Comparison of ENCODE assay signal across 16 cellular contexts in the genomic region with DNA sequence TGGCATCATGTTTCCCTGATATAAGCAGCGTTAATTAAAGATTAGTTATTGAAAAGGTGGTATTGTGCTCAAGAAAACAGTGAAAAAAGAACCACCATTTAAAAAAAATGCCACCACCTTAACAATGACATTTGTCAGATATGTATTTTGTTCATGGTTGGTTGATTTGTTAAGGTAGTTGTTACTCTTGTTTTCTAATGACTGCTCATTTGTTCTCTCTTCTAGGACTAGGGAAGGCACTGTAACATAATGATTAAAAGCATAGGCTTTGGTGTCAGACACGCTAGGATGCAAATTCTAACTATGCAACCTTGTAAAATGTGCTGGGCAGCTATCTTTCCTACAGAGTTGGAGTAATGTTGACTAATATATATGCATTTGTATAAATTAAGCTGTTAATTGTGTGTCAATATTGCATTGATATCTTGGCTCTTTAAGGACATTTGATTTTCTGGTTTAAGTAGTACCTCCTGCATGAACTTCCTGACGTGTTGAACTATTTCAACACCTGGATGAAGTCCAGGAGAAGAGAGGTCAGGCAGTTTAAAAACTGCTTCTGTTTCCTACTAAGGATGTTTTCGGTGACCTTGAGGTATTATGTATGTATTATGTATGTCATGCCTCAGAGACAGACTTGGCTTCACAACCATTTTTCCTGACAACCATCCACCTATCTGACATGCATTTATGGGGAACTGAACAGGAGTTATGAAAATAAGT.
A peak's percentile ranks its signal among the peaks of the same experiment; 100 is the strongest.
DNase-seq lines count a peak whose midpoint lies in the region; ATAC-seq and TF ChIP-seq lines count a peak whose summit lies in the region.
"Had no signal": no experiment of that assay in that cellular context is flagged by ENCODE, and none has a peak within 500 bp of the region (broad histone marks: within the 10 kb centered on the region; RNA-seq: fewer than 3 reads in every experiment).

No MANE protein-coding gene starts in this region.

- DNase-seq in AG04450 (ENCODE audit: low read depth, low spot score) = no peak
- DNase-seq in Panc1 (ENCODE audit: low read depth, low spot score) = no peak
- no peak for DNase-seq in esophagus squamous epithelium (lab: John Stamatoyannopoulos, UW)
- no peak for DNase-seq in sigmoid colon
- DNase-seq in foreskin melanocyte = no peak
- DNase-seq in GM13976 (ENCODE audit: low spot score) = no peak
- DNase-seq in adrenal gland = no peak
- no peak for DNase-seq in NCI-H2081 treated with DMSO at 0.1 percent for 48 hours (lab: John Stamatoyannopoulos, UW)
- DNase-seq: activated T-cell treated with anti-CD3 and anti-CD28 coated beads, Interleukin-2, amount 50 U/mL, for 72 hours; Caco-2; glutamatergic neuron; immature natural killer cell; NCI-H1417 treated with DMSO at 0.1 percent for 48 hours; NCI-H2227 treated with DMSO at 0.1 percent for 48 hours; NK-92 treated with Interleukin-12 subunit alpha and Interleukin-12 subunit beta, amount 100 ng/mL, for 24 hours had no signal

- POLR2A ChIA-PET in AG04450 (lab: Yijun Ruan, JAX) (interaction anchor here (0.7 to 1.3 kb wide), 4 partner anchors 8 to 120 kb away, joined by 3 read pairs; no protein-coding TSS in a partner anchor), Panc1 (lab: Charles Lee) (no interaction called here)

- no peak for TF ChIP-seq EP300 in sigmoid colon (IDR thresholded peaks at IDR 0.05)

- 48 to 53% methylated on average over 4 of the region's 4 CpGs for WGBS in esophagus squamous epithelium, 2 donors
- 84 to 86% methylated on average over 4 of the region's 4 CpGs for WGBS in sigmoid colon, 2 donors
- WGBS in adrenal gland, 4 donors = 64 to 82% (median 77%) methylated on average over 4 of the region's 4 CpGs

- TF ChIP-seq CTCF in AG04450 (IDR thresholded peaks at IDR 0.05; ENCODE audit: low read depth, low read length) (no peak), Panc1 (IDR thresholded peaks at IDR 0.05) (no peak), esophagus squamous epithelium (IDR thresholded peaks at IDR 0.05) (no peak), sigmoid colon (IDR thresholded peaks at IDR 0.05) (no peak), GM13976 (IDR thresholded peaks at IDR 0.05; ENCODE audit: borderline replicate concordance, control extremely low read depth, extremely low read depth, insufficient read depth, missing control alignments) (no peak), adrenal gland (IDR thresholded peaks at IDR 0.05) (no peak)

- TF ChIP-seq POLR2A in esophagus squamous epithelium (IDR thresholded peaks at IDR 0.05) = no peak
- no peak for TF ChIP-seq POLR2A in sigmoid colon (IDR thresholded peaks at IDR 0.05)
- no peak for TF ChIP-seq POLR2A in adrenal gland (IDR thresholded peaks at IDR 0.05)

- intact Hi-C loops in Panc1 (cut with micrococcal nuclease; ENCODE audit: unreplicated experiment) (loop anchor here (10.0 kb wide), 1 partner anchor 102 kb away; no protein-coding TSS in a partner anchor), esophagus squamous epithelium (cut with DNase I) (no loop called here), sigmoid colon (cut with DNase I) (loop anchor here (10.0 kb wide), 1 partner anchor 288 kb away; a partner anchor contains a TSS), adrenal gland (cut with DNase I) (no loop called here)

- H3K9me3 ChIP-seq in AG04450 (ENCODE audit: control insufficient read depth, insufficient read depth, low read length) (peaks cover 2% of the 10 kb centered on the region; the same call in 1 of the 2 replicates), Panc1 (ENCODE audit: control insufficient read depth, insufficient read depth, low read depth, low read length) (peaks cover 6% of the 10 kb centered on the region; the same call in 1 of the 2 replicates), esophagus squamous epithelium (no peaks in the 10 kb centered on the region), sigmoid colon (no peaks in the 10 kb centered on the region), adrenal gland (replicated peaks in 1 of 3) (no peaks in the 10 kb centered on the region)

- in situ Hi-C loops in Panc1 (cut with HindIII; ENCODE audit: low pct_unique_long_range_greater_than_20kb, low sequenced_read_pairs) = no loop called here
- in situ Hi-C loops in GM13976 (cut with MboI; ENCODE audit: low sequenced_read_pairs, unreplicated experiment) = no loop called here

- no peak for ATAC-seq in Panc1
- ATAC-seq: activated T-cell treated with anti-CD3 and anti-CD28 coated beads, Interleukin-2, amount 50 U/mL, for 72 hours; stimulated activated memory B cell treated with anti-CD40 and anti-IgM and Interleukin-4, amounts not matched to agents 10 μg/mL and 1 μg/mL and 100 μg/mL, for 72 hours had no signal

- H3K36me3 ChIP-seq in Panc1 (ENCODE audit: control insufficient read depth, insufficient read depth, low read length) (no peaks in the 10 kb centered on the region), esophagus squamous epithelium (no peaks in the 10 kb centered on the region), sigmoid colon (no peaks in the 10 kb centered on the region), adrenal gland (replicated peaks in 1 of 2) (no peaks in the 10 kb centered on the region)

- H3K4me1 ChIP-seq in Panc1 (ENCODE audit: control insufficient read depth, insufficient read depth, low read length) = peaks cover 24% of the 10 kb centered on the region
- H3K4me1 ChIP-seq in esophagus squamous epithelium = peaks cover 0 to 83% (median 39%) of the 10 kb centered on the region in 3 donors
- peaks cover 0 to 41% (median 31%) of the 10 kb centered on the region in 4 donors for H3K4me1 ChIP-seq in sigmoid colon
- H3K4me1 ChIP-seq in adrenal gland (replicated peaks in 1 of 2) = peaks cover 0 to 12% of the 10 kb centered on the region in 2 donors

- no TSS peak for BruUV-seq in Panc1 (replicated peaks; lab: Mats Ljungman, UMichigan)

- H3K27me3 ChIP-seq in AG04450 (ENCODE audit: control insufficient read depth, insufficient read depth, low read length) = no peaks in the 10 kb centered on the region
- no peaks in the 10 kb centered on the region for H3K27me3 ChIP-seq in Panc1 (ENCODE audit: control insufficient read depth, insufficient read depth, low read length)
- no peaks in the 10 kb centered on the region for H3K27me3 ChIP-seq in esophagus squamous epithelium
- H3K27me3 ChIP-seq in sigmoid colon = no peaks in the 10 kb centered on the region
- H3K27me3 ChIP-seq in adrenal gland = no peaks in the 10 kb centered on the region

- no peak overlapping the region for H3K4me3 ChIP-seq in AG04450 (ENCODE audit: low read depth, low read length)
- H3K4me3 ChIP-seq in Panc1 (ENCODE audit: low read depth in 2 of 2, low read length in 2 of 2) = no peak overlapping the region
- no peak overlapping the region for H3K4me3 ChIP-seq in esophagus squamous epithelium
- no peak overlapping the region for H3K4me3 ChIP-seq in sigmoid colon
- no peak overlapping the region for H3K4me3 ChIP-seq in adrenal gland

- H3K27ac ChIP-seq in AG04450 (ENCODE audit: low read depth, low read length) (peak overlapping the region; percentile 67), Panc1 (ENCODE audit: low read length) (peak overlapping the region; percentile 87), esophagus squamous epithelium (peak overlapping the region; percentile 47 to 78 (median 59)), sigmoid colon (peak overlapping the region in 3 of 4 donors; percentile 70 to 74 (median 70)), adrenal gland (peak overlapping the region in 1 of 5 donors; percentile 36)

- CTCF ChIA-PET in AG04450 (lab: Charles Lee) (no interaction called here), Panc1 (lab: Charles Lee) (no interaction called here)

Comparison
In these comparisons a context has a peak if more than half of its experiments do, and no peak if none do; other contexts are left out.
1. intact Hi-C loops: an anchor here in Panc1 (10.0 kb wide) and sigmoid colon (10.0 kb wide); none called in esophagus squamous epithelium and adrenal gland.